In the genomic region with DNA sequence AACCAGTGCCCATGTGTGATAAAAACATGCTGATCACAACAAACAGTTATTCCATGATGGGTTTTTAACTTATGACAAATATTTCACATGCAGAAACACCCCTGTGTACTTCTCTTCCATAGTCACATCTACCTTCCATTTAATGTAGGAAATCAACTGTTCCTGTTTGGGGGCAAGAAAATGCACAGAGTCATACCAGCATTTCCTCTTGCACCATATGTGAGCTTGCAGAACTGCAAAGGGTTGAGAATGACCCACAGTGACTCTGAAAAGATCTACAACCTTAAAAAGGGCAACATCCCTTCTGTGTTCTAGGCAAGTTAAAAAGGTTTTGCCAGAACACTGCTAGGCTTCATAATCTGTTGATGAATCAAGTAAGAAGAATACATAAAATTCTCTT, we compare ENCODE assay signal across 18 cellular contexts. TPM values are rescaled to one million over a fixed set of nuclear protein-coding genes. Genes with fewer than 3 reads are reported as not detected.
"Had no signal": no experiment of that assay in that cellular context is flagged by ENCODE, and none has a peak within 500 bp of the region (broad histone marks: within the 10 kb centered on the region; RNA-seq: fewer than 3 reads in every experiment).

No MANE protein-coding gene starts in this region.

- ATAC-seq: stimulated activated naive B cell treated with anti-CD40 and anti-IgM and Interleukin-4, amounts not matched to agents 10 μg/mL and 1 μg/mL and 100 μg/mL, for 72 hours had no signal

- H3K27me3 Mint-ChIP-seq: stimulated activated naive B cell treated with anti-CD40 and anti-IgM and Interleukin-4, amounts not matched to agents 10 μg/mL and 1 μg/mL and 100 μg/mL, for 72 hours had no signal

- H3K27me3 ChIP-seq: breast epithelium, esophagus squamous epithelium, tibial nerve had no signal

- H3K4me1 ChIP-seq: breast epithelium, esophagus squamous epithelium, parathyroid adenoma, tibial nerve had no signal

- H3K36me3 ChIP-seq: breast epithelium, esophagus squamous epithelium, tibial nerve had no signal

- H3K9me3 ChIP-seq: breast epithelium, esophagus squamous epithelium, tibial nerve had no signal

- H3K27ac ChIP-seq: breast epithelium, dorsolateral prefrontal cortex, esophagus squamous epithelium, parathyroid adenoma, tibial nerve had no signal

- H3K4me3 Mint-ChIP-seq: activated CD4-positive, alpha-beta memory T cell treated with anti-CD3 and anti-CD28 coated beads, Interleukin-2, amount 10 ng/mL, durations not matched to agents 7 days and 5 days; immature natural killer cell; stimulated activated naive B cell treated with anti-CD40 and anti-IgM and Interleukin-4, amounts not matched to agents 10 μg/mL and 1 μg/mL and 100 μg/mL, for 72 hours had no signal

- H3K9me3 Mint-ChIP-seq: activated CD4-positive, alpha-beta memory T cell treated with anti-CD3 and anti-CD28 coated beads, Interleukin-2, amount 10 ng/mL, durations not matched to agents 7 days and 5 days; immature natural killer cell; stimulated activated naive B cell treated with anti-CD40 and anti-IgM and Interleukin-4, amounts not matched to agents 10 μg/mL and 1 μg/mL and 100 μg/mL, for 72 hours had no signal

- H3K36me3 Mint-ChIP-seq: immature natural killer cell; stimulated activated naive B cell treated with anti-CD40 and anti-IgM and Interleukin-4, amounts not matched to agents 10 μg/mL and 1 μg/mL and 100 μg/mL, for 72 hours had no signal

- H3K4me3 ChIP-seq: breast epithelium, dorsolateral prefrontal cortex, esophagus squamous epithelium, lung, tibial nerve had no signal

- DNase-seq: activated CD4-positive, alpha-beta memory T cell treated with anti-CD3 and anti-CD28 coated beads, Interleukin-2, amount 10 ng/mL, durations not matched to agents 7 days and 5 days; activated CD4-positive, alpha-beta T cell treated with anti-CD3 and anti-CD28 coated beads for 1 hour; activated naive CD4-positive, alpha-beta T cell; aorta; dorsolateral prefrontal cortex; esophagus squamous epithelium; foreskin fibroblast; glutamatergic neuron; immature natural killer cell; midbrain; small intestine; stimulated activated naive B cell treated with anti-CD40 and anti-IgM and Interleukin-4, amounts not matched to agents 10 μg/mL and 1 μg/mL and 100 μg/mL, for 72 hours had no signal

- H3K27ac Mint-ChIP-seq: activated CD4-positive, alpha-beta memory T cell treated with anti-CD3 and anti-CD28 coated beads, Interleukin-2, amount 10 ng/mL, durations not matched to agents 7 days and 5 days; immature natural killer cell; stimulated activated naive B cell treated with anti-CD40 and anti-IgM and Interleukin-4, amounts not matched to agents 10 μg/mL and 1 μg/mL and 100 μg/mL, for 72 hours had no signal

RNA-seq across cellular contexts. Expression of a gene that starts 9.9 kb away (rescaled TPM):
- total RNA-seq: aorta, breast epithelium, chondrocyte, dorsolateral prefrontal cortex, esophagus squamous epithelium, subcutaneous adipose tissue, tibial nerve had no signal
